In genomic region chr10:3033925-3034324, GRCh38 we compare ENCODE assay signal across 32 cellular contexts.
"Had no signal": no experiment of that assay in that cellular context is flagged by ENCODE, and none has a peak within 500 bp of the region (broad histone marks: within the 10 kb centered on the region; RNA-seq: fewer than 3 reads in every experiment).

No MANE protein-coding gene starts in this region.

- H3K9me3 ChIP-seq: psoas muscle, sigmoid colon, stomach, suprapubic skin, tibial nerve had no signal

- H3K4me1 ChIP-seq: neural progenitor cell, parathyroid adenoma, psoas muscle, sigmoid colon, stomach, suprapubic skin had no signal

- H3K27ac ChIP-seq: brain microvascular endothelial cell, neural progenitor cell, parathyroid adenoma, psoas muscle, sigmoid colon, stomach, suprapubic skin, tibial nerve, VCaP had no signal

- H3K27me3 ChIP-seq: brain microvascular endothelial cell, neural progenitor cell, sigmoid colon, suprapubic skin, tibial nerve had no signal

- H3K4me3 ChIP-seq: neural progenitor cell, psoas muscle, sigmoid colon, stomach, suprapubic skin, tibial nerve had no signal

- DNase-seq: activated CD4-positive, alpha-beta memory T cell treated with anti-CD3 and anti-CD28 coated beads for 36 hours; activated CD4-positive, alpha-beta T cell treated with anti-CD3 and anti-CD28 coated beads, Interleukin-2, amount 10 ng/mL, durations not matched to agents 24 days and 14 days; activated CD8-positive, alpha-beta memory T cell treated with anti-CD3 and anti-CD28 coated beads, Interleukin-2, amount 50 U/mL, for 4 hours; activated gamma-delta T cell treated with Interleukin-2 at 50 U/mL for 16 hours; activated naive CD4-positive, alpha-beta T cell treated with anti-CD3 and anti-CD28 coated beads, Interleukin-2, amount 50 U/mL, for 16 hours; activated T-cell treated with anti-CD3 and anti-CD28 coated beads, Interleukin-2, amount 50 U/mL, for 1 hour; amniotic stem cell; brain microvascular endothelial cell; caudate nucleus; cortex of kidney; foreskin fibroblast; head of caudate nucleus; hypothalamus; immature natural killer cell; kidney; left colon; mesenchymal stem cell; natural killer cell; occipital lobe; psoas muscle; sigmoid colon; small intestine; stimulated activated CD4-positive, alpha-beta T cell treated with anti-CD3 and anti-CD28 coated beads, Interleukin-4, amount 100 ng/mL, for 24 hours; stomach; T-helper 9 cell had no signal

- ATAC-seq: esophagus mucosa; left colon; natural killer cell; psoas muscle; stimulated activated effector memory CD8-positive, alpha-beta T cell treated with anti-CD3 and anti-CD28 coated beads, Interleukin-12 subunit alpha, Interleukin-12 subunit beta, amount 100 ng/mL, for 72 hours had no signal

- H3K36me3 ChIP-seq: brain microvascular endothelial cell, neural progenitor cell, sigmoid colon, stomach, suprapubic skin, tibial nerve had no signal
